Comparison of ENCODE assay signal across 36 cellular contexts in the genomic region with DNA sequence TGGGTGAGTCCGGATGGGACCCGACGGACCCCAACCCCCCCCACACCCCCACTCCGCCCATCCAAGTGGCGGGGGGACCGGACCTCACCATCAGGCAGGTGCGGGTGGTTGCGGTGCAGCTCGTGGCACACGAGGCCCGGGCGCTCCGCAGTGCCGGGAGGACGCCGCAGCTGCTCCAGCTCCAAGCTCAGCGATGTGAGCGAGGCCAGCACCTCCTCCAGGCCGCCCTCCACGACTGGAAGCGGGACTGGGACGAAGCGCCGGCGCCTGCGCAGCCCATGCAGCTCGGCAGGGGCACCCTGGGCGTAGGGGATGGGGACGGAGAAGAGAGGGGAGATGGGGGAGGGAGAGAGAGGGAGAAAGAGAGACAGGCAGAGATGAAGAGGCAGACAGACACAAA. TPM values are rescaled to one million over a fixed set of nuclear protein-coding genes. Genes with fewer than 3 reads are reported as not detected.
DNase-seq lines count a peak whose midpoint lies in the region; ATAC-seq and TF ChIP-seq lines count a peak whose summit lies in the region.
"Had no signal": no experiment of that assay in that cellular context is flagged by ENCODE, and none has a peak within 500 bp of the region (broad histone marks: within the 10 kb centered on the region; RNA-seq: fewer than 3 reads in every experiment).

No MANE protein-coding gene starts in this region.

- no peak overlapping the region for H3K27ac Mint-ChIP-seq in natural killer cell treated with Interleukin-12 subunit alpha and Interleukin-12 subunit beta and Interleukin-15 and Interleukin-18, amount 100 ng/mL, for 72 hours
- H3K27ac Mint-ChIP-seq in natural killer cell, result no peak overlapping the region
- H3K27ac Mint-ChIP-seq in T-helper 2 cell treated with Interferon-gamma antibody and Interleukin-4, amounts not matched to agents 5 μg/mL and 100 μg/mL, for 36 hours, result no peak overlapping the region
- H3K27ac Mint-ChIP-seq: activated CD4-positive, alpha-beta T cell treated with anti-CD3 and anti-CD28 coated beads, Interleukin-2, amount 10 ng/mL, durations not matched to agents 7 days and 5 days; activated naive CD8-positive, alpha-beta T cell treated with anti-CD3 and anti-CD28 coated beads for 36 hours; CD8-positive, alpha-beta T cell; naive thymus-derived CD8-positive, alpha-beta T cell had no signal

- no peak overlapping the region for H3K4me3 Mint-ChIP-seq in natural killer cell treated with Interleukin-12 subunit alpha and Interleukin-12 subunit beta and Interleukin-15 and Interleukin-18, amount 100 ng/mL, for 72 hours
- H3K4me3 Mint-ChIP-seq in natural killer cell, result no peak overlapping the region
- H3K4me3 Mint-ChIP-seq in T-helper 2 cell treated with Interferon-gamma antibody and Interleukin-4, amounts not matched to agents 5 μg/mL and 100 μg/mL, for 36 hours, result no peak overlapping the region
- H3K4me3 Mint-ChIP-seq: activated CD4-positive, alpha-beta T cell treated with anti-CD3 and anti-CD28 coated beads, Interleukin-2, amount 10 ng/mL, durations not matched to agents 7 days and 5 days; activated naive CD8-positive, alpha-beta T cell treated with anti-CD3 and anti-CD28 coated beads for 36 hours; CD8-positive, alpha-beta T cell; naive thymus-derived CD8-positive, alpha-beta T cell had no signal

- ATAC-seq in natural killer cell treated with Interleukin-12 subunit alpha and Interleukin-12 subunit beta and Interleukin-15 and Interleukin-18, amount 100 ng/mL, for 72 hours, result no peak
- ATAC-seq in natural killer cell, result no peak
- no peak for ATAC-seq in mucosa of descending colon
- no peak for ATAC-seq in gastroesophageal sphincter
- ATAC-seq: CD8-positive, alpha-beta T cell; naive thymus-derived CD8-positive, alpha-beta T cell had no signal

- H3K4me1 ChIP-seq in iPS-18a (ENCODE audit: control insufficient read depth, low read depth, low read length) (peaks cover 4% of the 10 kb centered on the region), mucosa of descending colon (ENCODE audit: low read depth) (no peaks in the 10 kb centered on the region), gastroesophageal sphincter (no peaks in the 10 kb centered on the region)
- H3K4me1 ChIP-seq: BE2C, breast epithelium had no signal

- H3K27me3 ChIP-seq in WERI-Rb-1 (ENCODE audit: insufficient read depth, low read depth, severe bottlenecking) (peaks cover 60% of the 10 kb centered on the region), iPS-18a (ENCODE audit: control insufficient read depth, insufficient read depth, low read length) (peaks cover 24% of the 10 kb centered on the region), gastroesophageal sphincter (peaks cover 79% of the 10 kb centered on the region)
- H3K27me3 ChIP-seq: ovary had no signal

- TF ChIP-seq CTCF in natural killer cell (IDR thresholded peaks at IDR 0.05) (no peak), WERI-Rb-1 (IDR thresholded peaks at IDR 0.05; ENCODE audit: low read depth, low read length) (no peak), mucosa of descending colon (IDR thresholded peaks at IDR 0.05) (no peak), gastroesophageal sphincter (IDR thresholded peaks at IDR 0.05) (no peak)

- DNase-seq in natural killer cell treated with Interleukin-12 subunit alpha and Interleukin-12 subunit beta and Interleukin-15 and Interleukin-18, amount 100 ng/mL, for 72 hours (ENCODE audit: low spot score), result peak; percentile 54
- DNase-seq in natural killer cell (no peak), WERI-Rb-1 (peak; percentile 7), A172 (ENCODE audit: low spot score) (no peak), mucosa of descending colon (no peak)
- DNase-seq in T-helper 2 cell treated with Interferon-gamma antibody and Interleukin-4, amounts not matched to agents 5 μg/mL and 100 μg/mL, for 36 hours (ENCODE audit: low spot score), result no peak
- DNase-seq: ACHN; activated CD4-positive, alpha-beta T cell treated with anti-CD3 and anti-CD28 coated beads, Interleukin-2, amount 10 ng/mL, durations not matched to agents 7 days and 5 days; activated effector memory CD4-positive, alpha-beta T cell treated with Interleukin-2 at 50 U/mL for 16 hours; activated naive CD8-positive, alpha-beta T cell treated with anti-CD3 and anti-CD28 coated beads for 36 hours; anterior cingulate cortex; BE2C; CD8-positive, alpha-beta T cell; hippocampal formation; IMR-90; naive thymus-derived CD8-positive, alpha-beta T cell; NCI-H1436 treated with DMSO at 0.1 percent for 48 hours; NCI-H2081 treated with DMSO at 0.1 percent for 48 hours; ovary; SHP77 treated with DMSO at 0.1 percent for 48 hours; stimulated activated naive CD4-positive, alpha-beta T cell; T-helper 9 cell had no signal

- H3K9me3 ChIP-seq in WERI-Rb-1 (ENCODE audit: severe bottlenecking) (no peaks in the 10 kb centered on the region), iPS-18a (ENCODE audit: control insufficient read depth, low read depth, low read length) (no peaks in the 10 kb centered on the region), mucosa of descending colon (no peaks in the 10 kb centered on the region), gastroesophageal sphincter (no peaks in the 10 kb centered on the region)
- H3K9me3 ChIP-seq: BE2C, breast epithelium, ovary, thoracic aorta had no signal

- peaks cover 32 to 40% of the 10 kb centered on the region in 2 donors for H3K27me3 Mint-ChIP-seq in natural killer cell treated with Interleukin-12 subunit alpha and Interleukin-12 subunit beta and Interleukin-15 and Interleukin-18, amount 100 ng/mL, for 72 hours
- H3K27me3 Mint-ChIP-seq in natural killer cell (ENCODE audit: low read depth in 2 of 2), result peaks cover 13 to 33% of the 10 kb centered on the region in 2 donors
- peaks cover 17% of the 10 kb centered on the region for H3K27me3 Mint-ChIP-seq in T-helper 2 cell treated with Interferon-gamma antibody and Interleukin-4, amounts not matched to agents 5 μg/mL and 100 μg/mL, for 36 hours (ENCODE audit: low read depth)

- H3K4me1 Mint-ChIP-seq in natural killer cell treated with Interleukin-12 subunit alpha and Interleukin-12 subunit beta and Interleukin-15 and Interleukin-18, amount 100 ng/mL, for 72 hours (ENCODE audit: low read depth in 2 of 2), result peaks cover 2 to 6% of the 10 kb centered on the region in 2 donors
- peaks cover 0 to 3% of the 10 kb centered on the region in 2 donors for H3K4me1 Mint-ChIP-seq in natural killer cell
- peaks cover 3% of the 10 kb centered on the region for H3K4me1 Mint-ChIP-seq in T-helper 2 cell treated with Interferon-gamma antibody and Interleukin-4, amounts not matched to agents 5 μg/mL and 100 μg/mL, for 36 hours (ENCODE audit: low read depth)

- no peak for TF ChIP-seq POLR2A in gastroesophageal sphincter (IDR thresholded peaks at IDR 0.05)

- no peaks in the 10 kb centered on the region for H3K9me3 Mint-ChIP-seq in natural killer cell treated with Interleukin-12 subunit alpha and Interleukin-12 subunit beta and Interleukin-15 and Interleukin-18, amount 100 ng/mL, for 72 hours
- no peaks in the 10 kb centered on the region for H3K9me3 Mint-ChIP-seq in natural killer cell
- no peaks in the 10 kb centered on the region for H3K9me3 Mint-ChIP-seq in T-helper 2 cell treated with Interferon-gamma antibody and Interleukin-4, amounts not matched to agents 5 μg/mL and 100 μg/mL, for 36 hours
- H3K9me3 Mint-ChIP-seq: activated CD4-positive, alpha-beta T cell treated with anti-CD3 and anti-CD28 coated beads, Interleukin-2, amount 10 ng/mL, durations not matched to agents 7 days and 5 days; activated naive CD8-positive, alpha-beta T cell treated with anti-CD3 and anti-CD28 coated beads for 36 hours; CD8-positive, alpha-beta T cell had no signal

- H3K36me3 Mint-ChIP-seq in natural killer cell treated with Interleukin-12 subunit alpha and Interleukin-12 subunit beta and Interleukin-15 and Interleukin-18, amount 100 ng/mL, for 72 hours, result no peaks in the 10 kb centered on the region
- no peaks in the 10 kb centered on the region for H3K36me3 Mint-ChIP-seq in natural killer cell
- no peaks in the 10 kb centered on the region for H3K36me3 Mint-ChIP-seq in T-helper 2 cell treated with Interferon-gamma antibody and Interleukin-4, amounts not matched to agents 5 μg/mL and 100 μg/mL, for 36 hours (ENCODE audit: low read depth)
- H3K36me3 Mint-ChIP-seq: activated naive CD8-positive, alpha-beta T cell treated with anti-CD3 and anti-CD28 coated beads for 36 hours; CD8-positive, alpha-beta T cell; naive thymus-derived CD8-positive, alpha-beta T cell had no signal

- H3K27ac ChIP-seq in WERI-Rb-1, result no peak overlapping the region
- H3K27ac ChIP-seq in iPS-18a (ENCODE audit: low read length), result no peak overlapping the region
- no peak overlapping the region for H3K27ac ChIP-seq in gastroesophageal sphincter
- H3K27ac ChIP-seq: breast epithelium, ovary, thoracic aorta had no signal

- H3K4me3 ChIP-seq in WERI-Rb-1 (ENCODE audit: low read depth, low read length), result no peak overlapping the region
- peak overlapping the region; percentile 40 for H3K4me3 ChIP-seq in iPS-18a (ENCODE audit: low read length)
- H3K4me3 ChIP-seq in mucosa of descending colon, result no peak overlapping the region
- H3K4me3 ChIP-seq in gastroesophageal sphincter, result no peak overlapping the region
- H3K4me3 ChIP-seq: breast epithelium, ovary, thoracic aorta had no signal

- WGBS in gastroesophageal sphincter (ENCODE audit: low coverage in 1 of 2), 2 donors, result 5 to 32% methylated on average over 4 to 8 of the region's 29 CpGs

- no peak for TF ChIP-seq EP300 in gastroesophageal sphincter (IDR thresholded peaks at IDR 0.05)

- intact Hi-C loops in natural killer cell (cut with micrococcal nuclease) (no loop called here), mucosa of descending colon (cut with DNase I, micrococcal nuclease) (no loop called here)

- no peaks in the 10 kb centered on the region for H3K36me3 ChIP-seq in WERI-Rb-1
- H3K36me3 ChIP-seq in iPS-18a (ENCODE audit: control insufficient read depth, low read depth, low read length), result no peaks in the 10 kb centered on the region
- no peaks in the 10 kb centered on the region for H3K36me3 ChIP-seq in mucosa of descending colon (ENCODE audit: low read depth)
- peaks cover 0 to 68% of the 10 kb centered on the region in 2 donors for H3K36me3 ChIP-seq in gastroesophageal sphincter
- H3K36me3 ChIP-seq: BE2C, breast epithelium, ovary, thoracic aorta had no signal

- H3K9ac ChIP-seq in iPS-18a (ENCODE audit: low read length), result no peak overlapping the region

RNA-seq across cellular contexts. Expression of gene OLFM2, which starts 30.1 kb away (rescaled TPM):
- not detected for total RNA-seq in natural killer cell treated with Interleukin-12 subunit alpha and Interleukin-12 subunit beta and Interleukin-15 and Interleukin-18, amount 100 ng/mL, for 72 hours
- total RNA-seq in natural killer cell, result 1 to 10 TPM; 1.5 to 3.3 (median 2.0) TPM
- 0.77 and 2.2 TPM in 2 replicates for total RNA-seq in A172 (2014; rRNA removed; shearing (Covaris generic))
- 1 to 10 TPM; 1.4 to 5.7 (median 1.9) TPM for total RNA-seq in mucosa of descending colon
- total RNA-seq in gastroesophageal sphincter, result 10 to 100 TPM in 1 of 4 donors, 1 to 10 TPM in 3; 2.6 to 21.9 (median 8.5) TPM

RNA-seq across cellular contexts. Expression of gene COL5A3, which starts 43.9 kb away (rescaled TPM):
- not detected for total RNA-seq in natural killer cell treated with Interleukin-12 subunit alpha and Interleukin-12 subunit beta and Interleukin-15 and Interleukin-18, amount 100 ng/mL, for 72 hours
- total RNA-seq in natural killer cell (1 to 10 TPM in 1 of 3 donors, under 1 TPM in 2; 0.33 to 6.6 (median 0.63) TPM), mucosa of descending colon (1 to 10 TPM; 1.9 to 7.2 (median 5.5) TPM), gastroesophageal sphincter (10 to 100 TPM in 3 of 4 donors, 1 to 10 TPM in 1; 9.8 to 30.8 (median 25.2) TPM)
- 0.02 and 0.22 TPM in 2 replicates for total RNA-seq in A172 (2014; rRNA removed; shearing (Covaris generic))
- total RNA-seq: endothelial cell of umbilical vein; H4; naive thymus-derived CD8-positive, alpha-beta T cell; renal cortical epithelial cell had no signal

RNA-seq across cellular contexts. Expression of gene RDH8, which starts 46.8 kb away (rescaled TPM):
- not detected for total RNA-seq in natural killer cell treated with Interleukin-12 subunit alpha and Interleukin-12 subunit beta and Interleukin-15 and Interleukin-18, amount 100 ng/mL, for 72 hours
- total RNA-seq in natural killer cell, result not detected
- total RNA-seq in A172 (2014; rRNA removed; shearing (Covaris generic)), result not detected in 2 replicates
- total RNA-seq in mucosa of descending colon, result not detected
- total RNA-seq in gastroesophageal sphincter, result not detected
- total RNA-seq: activated CD4-positive, alpha-beta T cell treated with anti-CD3 and anti-CD28 coated beads, Interleukin-2, amount 10 ng/mL, durations not matched to agents 7 days and 5 days; activated CD8-positive, alpha-beta memory T cell treated with anti-CD3 and anti-CD28 coated beads for 36 hours; activated naive CD8-positive, alpha-beta T cell treated with anti-CD3 and anti-CD28 coated beads for 36 hours; breast epithelium; CD8-positive, alpha-beta T cell; chondrocyte; endothelial cell of umbilical vein; fibroblast of lung; H4; kidney epithelial cell; lower leg skin; naive thymus-derived CD8-positive, alpha-beta T cell; ovary; renal cortical epithelial cell; skeletal muscle tissue; thoracic aorta; urinary bladder had no signal

Comparison
In these comparisons a context has a peak if more than half of its experiments do, and no peak if none do; other contexts are left out.
1. DNase-seq: peak in natural killer cell treated with Interleukin-12 subunit alpha and Interleukin-12 subunit beta and Interleukin-15 and Interleukin-18, amount 100 ng/mL, for 72 hours (single experiment) and WERI-Rb-1 (single experiment); none in natural killer cell (single experiment), A172 (single experiment), T-helper 2 cell treated with Interferon-gamma antibody and Interleukin-4, amounts not matched to agents 5 μg/mL and 100 μg/mL, for 36 hours (single experiment) and mucosa of descending colon (0 of 3).